8 cellular contexts compared by ENCODE assay signal in the genomic region with DNA sequence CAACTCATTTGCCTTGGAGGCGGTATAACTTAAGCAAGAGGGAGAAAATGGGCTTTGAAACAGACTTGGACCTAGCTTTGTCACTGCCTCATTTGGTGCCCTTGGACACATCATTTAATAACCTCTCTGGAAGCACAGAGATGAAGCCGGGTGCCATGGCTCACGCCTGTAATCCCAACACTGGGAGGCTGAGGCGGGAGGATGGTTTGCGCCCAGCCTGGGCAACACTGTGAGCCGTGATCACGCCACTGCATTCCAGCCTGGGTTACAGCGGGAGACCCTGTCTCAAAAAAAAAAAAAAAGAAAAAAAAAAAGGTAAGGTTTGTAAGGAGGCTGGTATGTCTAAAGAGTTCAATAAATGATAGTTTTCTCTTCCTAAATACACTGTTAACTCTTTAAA. TPM values are rescaled to one million over a fixed set of nuclear protein-coding genes. Genes with fewer than 3 reads are reported as not detected.
DNase-seq lines count a peak whose midpoint lies in the region; ATAC-seq and TF ChIP-seq lines count a peak whose summit lies in the region.

No MANE protein-coding gene starts in this region.

- H3K4me3 ChIP-seq in DND-41 (ENCODE audit: low read depth in 1 of 2, low read length in 2 of 2) (peak overlapping the region; percentile 67 to 76), dorsolateral prefrontal cortex (peak overlapping the region; percentile 59 to 99 (median 83)), neural progenitor cell (peak overlapping the region; percentile 72)

- peak overlapping the region; percentile 90; the same call in 1 of the 2 replicates for H2AFZ ChIP-seq in DND-41 (ENCODE audit: low read depth, low read length)
- no peak overlapping the region for H2AFZ ChIP-seq in neural progenitor cell (replicated peaks)

- H3K4me1 Mint-ChIP-seq in neural progenitor cell = peaks cover 20% of the 10 kb centered on the region

- no peaks in the 10 kb centered on the region for H3K9me3 Mint-ChIP-seq in neural progenitor cell

- peaks cover 45% of the 10 kb centered on the region for H3K79me2 ChIP-seq in DND-41 (ENCODE audit: insufficient read depth, low read length)
- H3K79me2 ChIP-seq in neural progenitor cell (ENCODE audit: low read depth) = peaks cover 50% of the 10 kb centered on the region

- peak overlapping the region; percentile 67 for H3K9ac ChIP-seq in DND-41 (ENCODE audit: low read depth, low read length)
- peak overlapping the region; percentile 67 for H3K9ac ChIP-seq in neural progenitor cell

- H3K27ac ChIP-seq in DND-41 (ENCODE audit: low read length) (peak overlapping the region; percentile 88), dorsolateral prefrontal cortex (peak overlapping the region in 45 of 59 donors; percentile 39 to 91 (median 84)), neural progenitor cell (peak overlapping the region; percentile 61)

- peak overlapping the region; percentile 98 for H3K27ac Mint-ChIP-seq in neural progenitor cell

- no peaks in the 10 kb centered on the region for H3K27me3 Mint-ChIP-seq in neural progenitor cell (ENCODE audit: insufficient read depth, low read depth)

- H3K4me3 Mint-ChIP-seq in neural progenitor cell = peak overlapping the region; percentile 100

- peaks cover 35% of the 10 kb centered on the region for H3K4me1 ChIP-seq in DND-41 (ENCODE audit: insufficient read depth, low read length)
- H3K4me1 ChIP-seq in neural progenitor cell = peaks cover 21% of the 10 kb centered on the region

- H3K9me3 ChIP-seq in DND-41 (ENCODE audit: insufficient read depth, low read length, severe bottlenecking) (no peaks in the 10 kb centered on the region), neural progenitor cell (ENCODE audit: low read depth) (no peaks in the 10 kb centered on the region)

- ATAC-seq in DND-41 (ENCODE audit: insufficient read depth, low read depth) (no peak), GM21717 (IDR thresholded peaks at IDR 0.05; ENCODE audit: unreplicated experiment) (no peak), GM18870 (IDR thresholded peaks at IDR 0.05; ENCODE audit: unreplicated experiment) (no peak)

- intact Hi-C loops in dorsolateral prefrontal cortex (cut with DNase I) = loop anchor here (2.0 kb wide), 2 partner anchors 19 to 89 kb away; partner anchors contain the start of gene MRPL48 (in 2 of the 2)

- no peak for DNase-seq in DND-41
- peak; percentile 10 for DNase-seq in NCI-H526 treated with DMSO at 0.1 percent for 48 hours (lab: John Stamatoyannopoulos, UW)
- no peak for DNase-seq in dorsolateral prefrontal cortex
- peak; percentile 51 for DNase-seq in neural progenitor cell (ENCODE audit: low spot score)
- no peak for DNase-seq in HuH-7.5 (ENCODE audit: low spot score)
- no peak for DNase-seq in SIG-M5 (lab: John Stamatoyannopoulos, UW)

- H3F3A ChIP-seq in neural progenitor cell (ENCODE audit: low read depth) = peaks cover 11% of the 10 kb centered on the region

- H3K4me2 ChIP-seq in DND-41 (ENCODE audit: insufficient read depth, low read length) (peak overlapping the region; percentile 71), neural progenitor cell (peak overlapping the region; percentile 78)

- no peaks in the 10 kb centered on the region; the same call in 1 of the 2 replicates for H4K20me1 ChIP-seq in DND-41 (ENCODE audit: insufficient read depth, low read length)
- H4K20me1 ChIP-seq in neural progenitor cell (ENCODE audit: low read depth) = no peaks in the 10 kb centered on the region

- no peaks in the 10 kb centered on the region for H3K36me3 Mint-ChIP-seq in neural progenitor cell

- TF ChIP-seq CTCF in DND-41 (IDR thresholded peaks at IDR 0.05; ENCODE audit: borderline replicate concordance, extremely low read depth, low read length, poor library complexity, severe bottlenecking) = no peak
- no peak for TF ChIP-seq CTCF in dorsolateral prefrontal cortex (IDR thresholded peaks at IDR 0.05 in 54 of 56, conservative IDR thresholded peaks at IDR 0.05 in 2 of 56; ENCODE audit: low read depth in 1 of 56, partially characterized antibody in 56 of 56)
- no peak for TF ChIP-seq CTCF in neural progenitor cell (IDR thresholded peaks at IDR 0.05)

- peaks cover 45% of the 10 kb centered on the region for H3K36me3 ChIP-seq in DND-41 (ENCODE audit: insufficient read depth, low read length)
- H3K36me3 ChIP-seq in neural progenitor cell = no peaks in the 10 kb centered on the region

- no peaks in the 10 kb centered on the region for H3K27me3 ChIP-seq in DND-41 (ENCODE audit: insufficient read depth, low read length, poor library complexity)
- H3K27me3 ChIP-seq in dorsolateral prefrontal cortex = no peaks in the 10 kb centered on the region
- H3K27me3 ChIP-seq in neural progenitor cell = no peaks in the 10 kb centered on the region

RNA-seq across cellular contexts. Expression of gene COA4, which starts 0.8 kb away (rescaled TPM):
- total RNA-seq in dorsolateral prefrontal cortex (10 to 100 TPM; 20.8 to 58.4 (median 35.4) TPM), neural progenitor cell (ENCODE audit: low replicate concordance) (55.8 and 59.4 TPM in 2 replicates)

RNA-seq across cellular contexts. Expression of gene PAAF1, which starts 1.0 kb away (rescaled TPM):
- total RNA-seq in dorsolateral prefrontal cortex (10 to 100 TPM; 27.3 to 94.7 (median 55.4) TPM), neural progenitor cell (ENCODE audit: low replicate concordance) (28.2 and 38.6 TPM in 2 replicates)

Comparison
In these comparisons a context has a peak if more than half of its experiments do, and no peak if none do; other contexts are left out.
1. DNase-seq: peak in NCI-H526 treated with DMSO at 0.1 percent for 48 hours (single experiment) and neural progenitor cell (single experiment); none in DND-41 (single experiment), dorsolateral prefrontal cortex (0 of 10), HuH-7.5 (single experiment) and SIG-M5 (single experiment).
2. Peak in every context shown above with its lines, with median percentiles within 50 percentile points of each other: H3K27ac ChIP-seq and H3K4me3 ChIP-seq.